1 cellular context compared by ENCODE assay signal in genomic region chr2:32450851-32451250, GRCh38.
TF ChIP-seq lines count a peak whose summit lies in the region.

No MANE protein-coding gene starts in this region.

TF ChIP-seq in GM12878, 131 proteins besides CTCF, POLR2A, EP300 and RAD21 (continued from another document):
- TF ChIP-seq ZBTB11 (CRISPR knock-in tag; IDR thresholded peaks at IDR 0.05): no peak
- TF ChIP-seq SPI1 (IDR thresholded peaks at IDR 0.05; ENCODE audit: borderline replicate concordance, insufficient read depth, low read depth, low read length): no peak
- TF ChIP-seq SIN3A (IDR thresholded peaks at IDR 0.05; ENCODE audit: low read depth, low read length): no peak
- TF ChIP-seq ZBTB4 (CRISPR knock-in tag; IDR thresholded peaks at IDR 0.05): no peak
- no peak for TF ChIP-seq SUZ12 (IDR thresholded peaks at IDR 0.05; ENCODE audit: unreplicated experiment)
- TF ChIP-seq MAX (IDR thresholded peaks at IDR 0.05; ENCODE audit: low read depth, low read length): no peak
- TF ChIP-seq GABPA (IDR thresholded peaks at IDR 0.05; ENCODE audit: low read depth): no peak
- no peak for TF ChIP-seq DPF2 (IDR thresholded peaks at IDR 0.05)
- TF ChIP-seq CHD2 (IDR thresholded peaks at IDR 0.05; ENCODE audit: borderline replicate concordance, low read depth, low read length): no peak
- TF ChIP-seq BRCA1 (IDR thresholded peaks at IDR 0.05; ENCODE audit: low read depth, low read length): no peak
- no peak for TF ChIP-seq SKIL (IDR thresholded peaks at IDR 0.05; ENCODE audit: low read depth, poor library complexity, severe bottlenecking)
- no peak for TF ChIP-seq SMC3 (IDR thresholded peaks at IDR 0.05; ENCODE audit: borderline replicate concordance, low read length)
